In the genomic region with DNA sequence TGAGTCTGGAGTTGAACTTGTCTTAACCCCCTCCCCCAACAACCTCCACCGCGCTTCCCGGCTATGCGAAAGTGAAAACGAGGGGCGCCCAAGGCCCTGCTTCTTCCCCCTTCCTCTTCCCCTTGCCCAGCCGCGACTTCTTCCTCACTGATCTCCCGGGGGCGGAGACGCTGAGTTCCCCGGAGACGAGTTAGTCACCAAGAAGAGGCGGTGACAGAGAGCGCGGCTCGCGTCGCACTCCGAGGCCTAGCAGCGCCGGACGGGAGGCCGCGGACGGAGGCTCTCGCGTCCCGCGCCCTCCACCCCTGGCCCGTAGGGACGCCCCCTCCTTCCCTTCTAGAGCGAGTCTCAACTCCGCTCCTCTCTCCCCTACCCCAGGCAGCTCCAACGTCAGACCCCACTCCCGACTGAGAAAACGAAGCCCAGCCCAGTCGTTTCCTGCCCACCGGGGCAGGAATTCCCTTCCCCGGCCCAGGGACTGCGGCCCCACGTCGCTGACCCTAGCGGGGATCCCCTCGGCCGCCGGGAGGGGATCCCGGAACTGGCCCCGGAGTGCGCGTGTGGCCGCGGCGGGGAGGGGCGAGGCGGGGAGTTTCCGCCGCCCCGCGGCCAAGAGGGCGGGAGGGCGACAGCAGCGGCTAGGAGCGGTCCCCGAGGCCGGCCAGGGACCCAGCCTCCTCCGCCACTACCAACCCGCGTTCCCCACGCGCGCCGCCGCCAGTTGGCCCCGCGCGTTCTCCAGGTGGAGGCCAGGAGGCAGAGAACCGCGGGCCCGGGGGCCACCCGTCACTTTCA, we compare ENCODE assay signal across 8 cellular contexts. TPM values are rescaled to one million over a fixed set of nuclear protein-coding genes. Genes with fewer than 3 reads are reported as not detected.
DNase-seq lines count a peak whose midpoint lies in the region; ATAC-seq and TF ChIP-seq lines count a peak whose summit lies in the region.

No MANE protein-coding gene starts in this region.

- peak; percentile 60 for ATAC-seq in HG03045 (IDR thresholded peaks at IDR 0.05; ENCODE audit: unreplicated experiment)

- no peak for TF ChIP-seq CTCF in AG04449 (IDR thresholded peaks at IDR 0.05; ENCODE audit: insufficient read depth, low read length, missing control alignments)

- POLR2A ChIA-PET in AG04449 (lab: Yijun Ruan, JAX) = interaction anchor here (0.5 to 1.4 kb wide), 4 partner anchors 108 to 922 kb away, joined by 3 to 7 read pairs (median 4); partner anchors contain the start of genes CFL2 and SRP54

- H3K4me3 ChIP-seq in AG04449 (ENCODE audit: low read depth, low read length) = peak overlapping the region; percentile 86

- peak overlapping the region; percentile 95 for H3K27ac ChIP-seq in layer of hippocampus (ENCODE audit: low read depth, low read length)

- DNase-seq in AG04449 (ENCODE audit: low read depth, low spot score) (no peak), NCI-H226 (peak; percentile 64), cerebellum (ENCODE audit: low spot score) (peak; percentile 8)
- DNase-seq in activated CD4-positive, alpha-beta T cell treated with anti-CD3 and anti-CD28 coated beads for 24 hours (ENCODE audit: low read depth in 2 of 2) = peak; percentile 72 to 75
- peak; percentile 86 to 87 for DNase-seq in stimulated activated CD4-positive, alpha-beta T cell treated with anti-CD3 and anti-CD28 coated beads, Interleukin-2, amount 100 ng/mL, for 24 hours

- TF ChIP-seq POLR2A in GM18526 (IDR thresholded peaks at IDR 0.05; ENCODE audit: extremely low read depth, insufficient read length) = peak; percentile 65

- CTCF ChIA-PET in AG04449 (lab: Yijun Ruan, JAX) = interaction anchor here (1.0 to 1.5 kb wide), 2 partner anchors 201 to 203 kb away, joined by 3 to 6 read pairs; no protein-coding TSS in a partner anchor

- no peaks in the 10 kb centered on the region for H3K27me3 ChIP-seq in layer of hippocampus (ENCODE audit: control insufficient read depth, insufficient read depth, low read length)

RNA-seq across cellular contexts. Expression of gene BAZ1A, which starts 1.4 kb away (rescaled TPM):
- total RNA-seq in cerebellum = 30.9 TPM
